ENCODE assay signal across 18 cellular contexts in the genomic region with DNA sequence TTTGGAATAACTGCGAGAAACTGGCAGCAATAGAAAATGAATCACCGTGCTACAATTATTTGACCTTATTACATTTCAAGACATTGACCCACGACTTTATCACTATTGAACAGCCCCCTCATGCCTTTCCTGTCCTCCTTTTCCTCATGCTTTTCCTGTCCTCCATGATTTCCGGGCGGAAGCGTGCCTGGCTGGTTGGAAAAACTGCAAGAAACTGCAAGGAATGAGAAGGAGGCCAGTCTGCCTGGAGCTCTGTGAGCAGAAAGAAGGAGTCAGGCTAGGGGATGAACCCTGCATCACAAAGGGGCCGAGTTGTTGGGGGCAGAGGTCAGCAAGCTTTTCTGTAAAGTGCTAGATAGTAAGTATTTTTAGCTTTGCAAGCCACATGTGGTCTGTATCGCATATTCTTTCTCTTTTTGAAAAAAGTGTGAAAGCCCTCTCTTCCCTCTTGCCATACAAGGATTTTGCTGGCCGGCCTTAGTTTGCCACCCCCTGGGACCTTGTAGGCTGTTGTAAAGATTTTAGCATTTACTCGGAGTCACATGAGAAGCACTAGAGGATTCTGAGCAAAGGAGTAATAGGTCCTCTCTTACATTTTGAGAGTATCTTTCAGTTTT. TPM values are rescaled to one million over a fixed set of nuclear protein-coding genes. Genes with fewer than 3 reads are reported as not detected.
A peak's percentile ranks its signal among the peaks of the same experiment; 100 is the strongest.
DNase-seq lines count a peak whose midpoint lies in the region; ATAC-seq, FAIRE-seq and TF ChIP-seq lines count a peak whose summit lies in the region.
"Had no signal": no experiment of that assay in that cellular context is flagged by ENCODE, and none has a peak within 500 bp of the region (broad histone marks: within the 10 kb centered on the region; RNA-seq: fewer than 3 reads in every experiment).

No MANE protein-coding gene starts in this region.

- TF ChIP-seq CTCF in left ventricle myocardium inferior (IDR thresholded peaks at IDR 0.05; ENCODE audit: borderline replicate concordance) (no peak), neural crest cell (conservative IDR thresholded peaks at IDR 0.05) (no peak)

- peak overlapping the region; percentile 69 for H3K27ac ChIP-seq in left ventricle myocardium inferior (replicated peaks)
- H3K27ac ChIP-seq: neutrophil had no signal

- FAIRE-seq in GM18507 (lab: Jason Lieb, UNC): peak; percentile 71

- H3K36me3 ChIP-seq in NT2/D1 (ENCODE audit: insufficient read depth, insufficient read length, low read length): no peaks in the 10 kb centered on the region
- no peaks in the 10 kb centered on the region for H3K36me3 ChIP-seq in left ventricle myocardium inferior
- H3K36me3 ChIP-seq: BE2C, neutrophil had no signal

- H3K36me3 Mint-ChIP-seq in neural crest cell (ENCODE audit: low read depth): no peaks in the 10 kb centered on the region
- H3K36me3 Mint-ChIP-seq in activated CD8-positive, alpha-beta memory T cell treated with anti-CD3 and anti-CD28 coated beads, Interleukin-2, amount 10 ng/mL, durations not matched to agents 7 days and 5 days: no peaks in the 10 kb centered on the region

- H3K9me3 Mint-ChIP-seq in neural crest cell: no peaks in the 10 kb centered on the region
- no peaks in the 10 kb centered on the region for H3K9me3 Mint-ChIP-seq in activated CD8-positive, alpha-beta memory T cell treated with anti-CD3 and anti-CD28 coated beads, Interleukin-2, amount 10 ng/mL, durations not matched to agents 7 days and 5 days (ENCODE audit: low read depth)
- H3K9me3 Mint-ChIP-seq: activated CD4-positive, alpha-beta T cell treated with anti-CD3 and anti-CD28 coated beads, Interleukin-2, amount 10 ng/mL, durations not matched to agents 7 days and 5 days; HFFc6 had no signal

- ATAC-seq in HG02610 (IDR thresholded peaks at IDR 0.05; ENCODE audit: unreplicated experiment) (no peak), HG03521 (IDR thresholded peaks at IDR 0.05; ENCODE audit: unreplicated experiment) (no peak)
- ATAC-seq in activated CD8-positive, alpha-beta memory T cell treated with anti-CD3 and anti-CD28 coated beads, Interleukin-2, amount 10 ng/mL, durations not matched to agents 7 days and 5 days: no peak

- DNase-seq in GM18507 (ENCODE audit: extremely low spot score, insufficient read length, low read depth) (no peak), NT2/D1 (ENCODE audit: low read depth, low spot score) (peak; percentile 92), left ventricle myocardium inferior (no peak), neural crest cell (ENCODE audit: low read depth, low spot score) (peak; percentile 24), H4 (ENCODE audit: low spot score) (no peak)
- DNase-seq in activated CD8-positive, alpha-beta memory T cell treated with anti-CD3 and anti-CD28 coated beads, Interleukin-2, amount 10 ng/mL, durations not matched to agents 7 days and 5 days: no peak
- DNase-seq: activated CD4-positive, alpha-beta T cell treated with anti-CD3 and anti-CD28 coated beads, Interleukin-2, amount 10 ng/mL, durations not matched to agents 7 days and 5 days; activated naive CD4-positive, alpha-beta T cell; BE2C; cerebellar nuclear complex; GDM1; HFFc6; NCI-H1105; SK-N-SH; stimulated activated CD4-positive, alpha-beta T cell treated with anti-CD3 and anti-CD28 coated beads, Interleukin-4, amount 100 ng/mL, for 24 hours had no signal

- peak overlapping the region; percentile 45 for H3K9ac ChIP-seq in NT2/D1 (ENCODE audit: insufficient read length, low read depth)
- H3K9ac ChIP-seq: SK-N-SH had no signal

- H3K4me1 ChIP-seq in NT2/D1 (ENCODE audit: insufficient read depth, insufficient read length) (peaks cover 6% of the 10 kb centered on the region), left ventricle myocardium inferior (peaks cover 30% of the 10 kb centered on the region)
- H3K4me1 ChIP-seq: BE2C had no signal

- H3K4me3 Mint-ChIP-seq in neural crest cell: peak overlapping the region; percentile 22
- H3K4me3 Mint-ChIP-seq in activated CD8-positive, alpha-beta memory T cell treated with anti-CD3 and anti-CD28 coated beads, Interleukin-2, amount 10 ng/mL, durations not matched to agents 7 days and 5 days: no peak overlapping the region
- H3K4me3 Mint-ChIP-seq: activated CD4-positive, alpha-beta T cell treated with anti-CD3 and anti-CD28 coated beads, Interleukin-2, amount 10 ng/mL, durations not matched to agents 7 days and 5 days; HFFc6 had no signal

- intact Hi-C loops in left ventricle myocardium inferior (cut with micrococcal nuclease): no loop called here

- CTCF ChIA-PET in activated CD8-positive, alpha-beta memory T cell treated with anti-CD3 and anti-CD28 coated beads, Interleukin-2, amount 10 ng/mL, durations not matched to agents 7 days and 5 days (lab: Charles Lee): no interaction called here

- H3K27ac Mint-ChIP-seq in neural crest cell (ENCODE audit: unreplicated experiment): peak overlapping the region; percentile 92
- no peak overlapping the region for H3K27ac Mint-ChIP-seq in activated CD8-positive, alpha-beta memory T cell treated with anti-CD3 and anti-CD28 coated beads, Interleukin-2, amount 10 ng/mL, durations not matched to agents 7 days and 5 days
- H3K27ac Mint-ChIP-seq: activated CD4-positive, alpha-beta T cell treated with anti-CD3 and anti-CD28 coated beads, Interleukin-2, amount 10 ng/mL, durations not matched to agents 7 days and 5 days; HFFc6 had no signal

- peaks cover 34% of the 10 kb centered on the region for H3K4me1 Mint-ChIP-seq in neural crest cell
- no peaks in the 10 kb centered on the region for H3K4me1 Mint-ChIP-seq in activated CD8-positive, alpha-beta memory T cell treated with anti-CD3 and anti-CD28 coated beads, Interleukin-2, amount 10 ng/mL, durations not matched to agents 7 days and 5 days
- H3K4me1 Mint-ChIP-seq: activated CD4-positive, alpha-beta T cell treated with anti-CD3 and anti-CD28 coated beads, Interleukin-2, amount 10 ng/mL, durations not matched to agents 7 days and 5 days had no signal

- H3K4me3 ChIP-seq in NT2/D1 (ENCODE audit: insufficient read length, low read depth) (peak overlapping the region; percentile 3), left ventricle myocardium inferior (no peak overlapping the region)

- H3K27me3 ChIP-seq in NT2/D1 (ENCODE audit: insufficient read depth, insufficient read length) (no peaks in the 10 kb centered on the region), left ventricle myocardium inferior (ENCODE audit: low read depth) (no peaks in the 10 kb centered on the region)
- H3K27me3 ChIP-seq: BE2C, neutrophil had no signal

- no peaks in the 10 kb centered on the region for H3K27me3 Mint-ChIP-seq in neural crest cell (ENCODE audit: low read depth)
- H3K27me3 Mint-ChIP-seq in activated CD8-positive, alpha-beta memory T cell treated with anti-CD3 and anti-CD28 coated beads, Interleukin-2, amount 10 ng/mL, durations not matched to agents 7 days and 5 days: peaks cover 32% of the 10 kb centered on the region

- H3K9me3 ChIP-seq in NT2/D1 (ENCODE audit: insufficient read depth, low read length): no peaks in the 10 kb centered on the region
- no peaks in the 10 kb centered on the region for H3K9me3 ChIP-seq in left ventricle myocardium inferior (replicated peaks)
- H3K9me3 ChIP-seq: BE2C, neutrophil, SK-N-SH had no signal

RNA-seq across cellular contexts. Expression of a gene that starts 37.0 kb away (rescaled TPM):
- 20.6 TPM for total RNA-seq in left ventricle myocardium inferior
- 18.1 and 19.4 TPM in 2 replicates for total RNA-seq in neural crest cell
- 12.4 and 14.3 TPM in 2 replicates for total RNA-seq in H4 (2014; rRNA removed; shearing (Covaris generic))
- 10 to 100 TPM in 1 of 2 experiments, 1 to 10 TPM in 1; 7.9 to 10.1 TPM for total RNA-seq in activated CD8-positive, alpha-beta memory T cell treated with anti-CD3 and anti-CD28 coated beads, Interleukin-2, amount 10 ng/mL, durations not matched to agents 7 days and 5 days

RNA-seq across cellular contexts. Expression of a gene that starts 53.4 kb away (rescaled TPM):
- total RNA-seq in left ventricle myocardium inferior (41.8 TPM), neural crest cell (66.6 and 71.8 TPM in 2 replicates)
- total RNA-seq in H4 (2014; rRNA removed; shearing (Covaris generic)): 46.7 and 53.8 TPM in 2 replicates
- 10 to 100 TPM; 76.8 to 83.3 TPM for total RNA-seq in activated CD8-positive, alpha-beta memory T cell treated with anti-CD3 and anti-CD28 coated beads, Interleukin-2, amount 10 ng/mL, durations not matched to agents 7 days and 5 days

Comparison
In these comparisons a context has a peak if more than half of its experiments do, and no peak if none do; other contexts are left out.
1. DNase-seq: peak in NT2/D1 (single experiment) and neural crest cell (single experiment); none in GM18507 (single experiment), left ventricle myocardium inferior (single experiment), H4 (single experiment) and activated CD8-positive, alpha-beta memory T cell treated with anti-CD3 and anti-CD28 coated beads, Interleukin-2, amount 10 ng/mL, durations not matched to agents 7 days and 5 days (single experiment).